ENCODE assay signal across 1 cellular context in genomic region chr15:78830514-78831228, GRCh38.
A peak's percentile ranks its signal among the peaks of the same experiment; 100 is the strongest.
TF ChIP-seq lines count a peak whose summit lies in the region.

No MANE protein-coding gene starts in this region.

TF ChIP-seq in K562, 482 proteins besides CTCF, POLR2A, EP300 and RAD21:
- TF ChIP-seq, protein P1, sequence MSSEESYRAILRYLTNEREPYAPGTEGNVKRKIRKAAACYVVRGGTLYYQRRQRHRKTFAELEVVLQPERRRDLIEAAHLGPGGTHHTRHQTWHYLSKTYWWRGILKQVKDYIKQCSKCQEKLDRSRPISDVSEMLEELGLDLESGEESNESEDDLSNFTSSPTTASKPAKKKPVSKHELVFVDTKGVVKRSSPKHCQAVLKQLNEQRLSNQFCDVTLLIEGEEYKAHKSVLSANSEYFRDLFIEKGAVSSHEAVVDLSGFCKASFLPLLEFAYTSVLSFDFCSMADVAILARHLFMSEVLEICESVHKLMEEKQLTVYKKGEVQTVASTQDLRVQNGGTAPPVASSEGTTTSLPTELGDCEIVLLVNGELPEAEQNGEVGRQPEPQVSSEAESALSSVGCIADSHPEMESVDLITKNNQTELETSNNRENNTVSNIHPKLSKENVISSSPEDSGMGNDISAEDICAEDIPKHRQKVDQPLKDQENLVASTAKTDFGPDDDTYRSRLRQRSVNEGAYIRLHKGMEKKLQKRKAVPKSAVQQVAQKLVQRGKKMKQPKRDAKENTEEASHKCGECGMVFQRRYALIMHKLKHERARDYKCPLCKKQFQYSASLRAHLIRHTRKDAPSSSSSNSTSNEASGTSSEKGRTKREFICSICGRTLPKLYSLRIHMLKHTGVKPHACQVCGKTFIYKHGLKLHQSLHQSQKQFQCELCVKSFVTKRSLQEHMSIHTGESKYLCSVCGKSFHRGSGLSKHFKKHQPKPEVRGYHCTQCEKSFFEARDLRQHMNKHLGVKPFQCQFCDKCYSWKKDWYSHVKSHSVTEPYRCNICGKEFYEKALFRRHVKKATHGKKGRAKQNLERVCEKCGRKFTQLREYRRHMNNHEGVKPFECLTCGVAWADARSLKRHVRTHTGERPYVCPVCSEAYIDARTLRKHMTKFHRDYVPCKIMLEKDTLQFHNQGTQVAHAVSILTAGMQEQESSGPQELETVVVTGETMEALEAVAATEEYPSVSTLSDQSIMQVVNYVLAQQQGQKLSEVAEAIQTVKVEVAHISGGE (CRISPR knock-in tag; IDR thresholded peaks at IDR 0.05) = peak in 1 of 3 experiments; percentile 40; a peak in 1 of 6 replicates
- TF ChIP-seq NONO (IDR thresholded peaks at IDR 0.05; ENCODE audit: low read depth in 2 of 2, low read length in 1 of 2) (no peak), BHLHE40 (IDR thresholded peaks at IDR 0.05; ENCODE audit: low read length) (no peak), ZNF232 (CRISPR knock-in tag; IDR thresholded peaks at IDR 0.05) (no peak), NFXL1 (CRISPR knock-in tag; IDR thresholded peaks at IDR 0.05) (no peak), ZSCAN29 (IDR thresholded peaks at IDR 0.05) (no peak), PTBP1 (IDR thresholded peaks at IDR 0.05; ENCODE audit: low read depth, low read length) (no peak), BCLAF1 (IDR thresholded peaks at IDR 0.05; ENCODE audit: borderline replicate concordance in 1 of 2, control insufficient read depth in 1 of 2, low read depth in 2 of 2, low read length in 1 of 2) (no peak), HMG20B (CRISPR knock-in tag; IDR thresholded peaks at IDR 0.05) (no peak), GABPA (tag; conservative IDR thresholded peaks at IDR 0.05; ENCODE audit: low read depth) (0 out of 2 replicates have a peak, but pooled peaks have one; percentile 20), ZSCAN32 (CRISPR knock-in tag; IDR thresholded peaks at IDR 0.05) (no peak)
- TF ChIP-seq, protein P2, sequence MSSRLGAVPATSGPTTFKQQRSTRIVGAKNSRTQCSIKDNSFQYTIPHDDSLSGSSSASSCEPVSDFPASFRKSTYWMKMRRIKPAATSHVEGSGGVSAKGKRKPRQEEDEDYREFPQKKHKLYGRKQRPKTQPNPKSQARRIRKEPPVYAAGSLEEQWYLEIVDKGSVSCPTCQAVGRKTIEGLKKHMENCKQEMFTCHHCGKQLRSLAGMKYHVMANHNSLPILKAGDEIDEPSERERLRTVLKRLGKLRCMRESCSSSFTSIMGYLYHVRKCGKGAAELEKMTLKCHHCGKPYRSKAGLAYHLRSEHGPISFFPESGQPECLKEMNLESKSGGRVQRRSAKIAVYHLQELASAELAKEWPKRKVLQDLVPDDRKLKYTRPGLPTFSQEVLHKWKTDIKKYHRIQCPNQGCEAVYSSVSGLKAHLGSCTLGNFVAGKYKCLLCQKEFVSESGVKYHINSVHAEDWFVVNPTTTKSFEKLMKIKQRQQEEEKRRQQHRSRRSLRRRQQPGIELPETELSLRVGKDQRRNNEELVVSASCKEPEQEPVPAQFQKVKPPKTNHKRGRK (tag; IDR thresholded peaks at IDR 0.05) = no peak
TF ChIP-seq in K562: peak in this region for 2.
